Comparison of ENCODE assay signal across 17 cellular contexts in the genomic region with DNA sequence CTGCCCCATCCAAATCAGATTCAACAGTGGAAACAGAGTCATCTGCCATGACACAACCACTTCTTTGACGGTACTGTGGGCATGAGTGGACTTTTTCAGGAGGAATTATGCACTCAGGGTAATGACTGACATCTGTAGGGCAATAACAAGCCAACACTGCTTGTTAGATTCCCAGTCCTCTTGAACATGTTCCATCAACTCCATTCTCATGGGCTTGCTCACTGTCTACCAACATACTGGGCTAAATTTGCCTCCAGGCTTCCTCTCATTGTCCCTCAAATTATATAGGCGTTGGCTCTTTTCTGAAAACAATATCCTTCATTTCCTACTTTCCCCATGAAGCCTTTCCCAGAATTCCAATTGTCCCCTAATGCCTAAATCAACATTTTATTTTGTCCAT.
"Had no signal": no experiment of that assay in that cellular context is flagged by ENCODE, and none has a peak within 500 bp of the region (broad histone marks: within the 10 kb centered on the region; RNA-seq: fewer than 3 reads in every experiment).

No MANE protein-coding gene starts in this region.

- ATAC-seq: activated CD4-positive, alpha-beta T cell treated with anti-CD3 and anti-CD28 coated beads for 36 hours; activated CD8-positive, alpha-beta memory T cell treated with anti-CD3 and anti-CD28 coated beads, Interleukin-2, amount 10 ng/mL, durations not matched to agents 7 days and 5 days; left lung; mucosa of descending colon; naive thymus-derived CD4-positive, alpha-beta T cell; stimulated activated memory B cell treated with anti-CD40 and anti-IgM and Interleukin-4, amounts not matched to agents 10 μg/mL and 1 μg/mL and 100 μg/mL, for 72 hours; T-helper 17 cell had no signal

- H3K9me3 Mint-ChIP-seq: activated CD4-positive, alpha-beta memory T cell treated with anti-CD3 and anti-CD28 coated beads for 36 hours; activated naive CD4-positive, alpha-beta T cell treated with anti-CD3 and anti-CD28 coated beads, Interleukin-2, amount 50 U/mL, for 24 hours; memory B cell; stimulated activated memory B cell treated with anti-CD40 and anti-IgM and Interleukin-4, amounts not matched to agents 10 μg/mL and 1 μg/mL and 100 μg/mL, for 72 hours had no signal

- H3K36me3 Mint-ChIP-seq: activated CD4-positive, alpha-beta memory T cell treated with anti-CD3 and anti-CD28 coated beads for 36 hours; activated CD8-positive, alpha-beta memory T cell treated with anti-CD3 and anti-CD28 coated beads, Interleukin-2, amount 10 ng/mL, durations not matched to agents 7 days and 5 days; activated naive CD4-positive, alpha-beta T cell treated with anti-CD3 and anti-CD28 coated beads, Interleukin-2, amount 50 U/mL, for 24 hours; memory B cell; naive thymus-derived CD4-positive, alpha-beta T cell; stimulated activated memory B cell treated with anti-CD40 and anti-IgM and Interleukin-4, amounts not matched to agents 10 μg/mL and 1 μg/mL and 100 μg/mL, for 72 hours had no signal

- H3K4me1 Mint-ChIP-seq: activated CD4-positive, alpha-beta T cell treated with anti-CD3 and anti-CD28 coated beads for 36 hours; activated CD8-positive, alpha-beta memory T cell treated with anti-CD3 and anti-CD28 coated beads, Interleukin-2, amount 10 ng/mL, durations not matched to agents 7 days and 5 days; activated naive CD4-positive, alpha-beta T cell treated with anti-CD3 and anti-CD28 coated beads, Interleukin-2, amount 50 U/mL, for 24 hours; T-helper 17 cell had no signal

- H3K9me3 ChIP-seq: adrenal gland, left lung, mucosa of descending colon, transverse colon, vagina had no signal

- H3K27ac Mint-ChIP-seq: activated CD4-positive, alpha-beta memory T cell treated with anti-CD3 and anti-CD28 coated beads for 36 hours; activated CD4-positive, alpha-beta T cell treated with anti-CD3 and anti-CD28 coated beads for 36 hours; activated CD8-positive, alpha-beta memory T cell treated with anti-CD3 and anti-CD28 coated beads, Interleukin-2, amount 10 ng/mL, durations not matched to agents 7 days and 5 days; activated naive CD4-positive, alpha-beta T cell treated with anti-CD3 and anti-CD28 coated beads, Interleukin-2, amount 50 U/mL, for 24 hours; memory B cell; stimulated activated memory B cell treated with anti-CD40 and anti-IgM and Interleukin-4, amounts not matched to agents 10 μg/mL and 1 μg/mL and 100 μg/mL, for 72 hours; T-helper 17 cell had no signal

- H3K27me3 ChIP-seq: left lung, transverse colon, vagina had no signal

- H3K27ac ChIP-seq: adrenal gland, left lung, transverse colon had no signal

- H3K4me1 ChIP-seq: adrenal gland had no signal

- H3K36me3 ChIP-seq: adrenal gland, left lung, transverse colon, vagina had no signal

- DNase-seq: activated CD4-positive, alpha-beta memory T cell treated with anti-CD3 and anti-CD28 coated beads for 36 hours; activated CD4-positive, alpha-beta T cell treated with anti-CD3 and anti-CD28 coated beads for 36 hours; activated CD8-positive, alpha-beta memory T cell treated with anti-CD3 and anti-CD28 coated beads, Interleukin-2, amount 10 ng/mL, durations not matched to agents 7 days and 5 days; activated T-cell treated with anti-CD3 and anti-CD28 coated beads, Interleukin-2, amount 50 U/mL, for 1 hour; adrenal gland; foreskin melanocyte; islet precursor cell; left lung; mucosa of descending colon; naive thymus-derived CD4-positive, alpha-beta T cell; stimulated activated CD4-positive, alpha-beta T cell treated with anti-CD3 and anti-CD28 coated beads, Interleukin-2, amount 100 ng/mL, for 48 hours; T-helper 17 cell; transverse colon had no signal

- H3K4me3 ChIP-seq: adrenal gland, left lung, mucosa of descending colon, transverse colon, vagina had no signal

- H3K4me3 Mint-ChIP-seq: activated CD4-positive, alpha-beta memory T cell treated with anti-CD3 and anti-CD28 coated beads for 36 hours; activated CD4-positive, alpha-beta T cell treated with anti-CD3 and anti-CD28 coated beads for 36 hours; activated CD8-positive, alpha-beta memory T cell treated with anti-CD3 and anti-CD28 coated beads, Interleukin-2, amount 10 ng/mL, durations not matched to agents 7 days and 5 days; activated naive CD4-positive, alpha-beta T cell treated with anti-CD3 and anti-CD28 coated beads, Interleukin-2, amount 50 U/mL, for 24 hours; memory B cell; naive thymus-derived CD4-positive, alpha-beta T cell; stimulated activated memory B cell treated with anti-CD40 and anti-IgM and Interleukin-4, amounts not matched to agents 10 μg/mL and 1 μg/mL and 100 μg/mL, for 72 hours; T-helper 17 cell had no signal
